16 cellular contexts compared by ENCODE assay signal in the genomic region with DNA sequence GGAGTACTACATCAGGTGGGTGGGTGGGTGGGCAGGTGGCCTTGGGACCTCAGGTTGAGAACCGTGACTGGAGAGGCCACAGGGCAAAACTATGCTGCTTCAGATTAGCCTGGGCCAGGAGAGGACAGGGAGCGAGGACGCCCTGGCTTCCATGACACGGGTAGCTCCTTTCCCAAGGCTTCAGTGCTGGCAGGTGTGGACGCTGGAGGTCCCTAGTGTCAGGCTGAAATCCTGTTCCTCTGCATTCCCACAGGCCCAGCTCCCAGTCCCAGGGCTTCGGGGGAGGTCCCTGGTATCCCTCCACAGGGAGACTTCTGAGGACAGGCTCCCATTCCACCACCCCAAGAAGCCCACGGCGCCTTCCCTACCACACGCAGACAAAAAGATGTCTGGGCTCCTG. TPM values are rescaled to one million over a fixed set of nuclear protein-coding genes. Genes with fewer than 3 reads are reported as not detected.
DNase-seq lines count a peak whose midpoint lies in the region; ATAC-seq and TF ChIP-seq lines count a peak whose summit lies in the region.
"Had no signal": no experiment of that assay in that cellular context is flagged by ENCODE, and none has a peak within 500 bp of the region (broad histone marks: within the 10 kb centered on the region; RNA-seq: fewer than 3 reads in every experiment).

No MANE protein-coding gene starts in this region.

- H3K36me3 ChIP-seq in ACC112 (ENCODE audit: insufficient read depth, low read length) = peaks cover 23% of the 10 kb centered on the region; the same call in 1 of the 2 replicates

- H3K36me3 Mint-ChIP-seq in activated T-helper 17 cell treated with anti-CD3 and anti-CD28 coated beads, Interleukin-2, amount 50 U/mL, for 72 hours (ENCODE audit: low read depth) = peaks cover 41% of the 10 kb centered on the region
- peaks cover 48% of the 10 kb centered on the region for H3K36me3 Mint-ChIP-seq in osteocyte (ENCODE audit: unreplicated experiment)

- peak overlapping the region; percentile 11 for H3K27ac Mint-ChIP-seq in activated T-helper 17 cell treated with anti-CD3 and anti-CD28 coated beads, Interleukin-2, amount 50 U/mL, for 72 hours
- peak overlapping the region; percentile 88 for H3K27ac Mint-ChIP-seq in osteocyte (ENCODE audit: unreplicated experiment)

- no peaks in the 10 kb centered on the region for H3K9me3 Mint-ChIP-seq in activated T-helper 17 cell treated with anti-CD3 and anti-CD28 coated beads, Interleukin-2, amount 50 U/mL, for 72 hours
- peaks cover 3% of the 10 kb centered on the region for H3K9me3 Mint-ChIP-seq in osteocyte (ENCODE audit: unreplicated experiment)
- H3K9me3 Mint-ChIP-seq: CD4-positive, alpha-beta T cell had no signal

- DNase-seq in islet precursor cell (peak; percentile 68), osteocyte (ENCODE audit: extremely low spot score, unreplicated experiment) (no peak), NCI-H1048 (lab: John Stamatoyannopoulos, UW) (no peak), NCI-H1436 (lab: John Stamatoyannopoulos, UW) (no peak), left cardiac atrium (no peak)
- DNase-seq: 8988T; ACHN; Calu3; CD4-positive, alpha-beta T cell; DMS 273 treated with DMSO at 0.1 percent for 48 hours had no signal

- H3K4me1 Mint-ChIP-seq in activated T-helper 17 cell treated with anti-CD3 and anti-CD28 coated beads, Interleukin-2, amount 50 U/mL, for 72 hours = peaks cover 23% of the 10 kb centered on the region
- H3K4me1 Mint-ChIP-seq in osteocyte (ENCODE audit: unreplicated experiment) = peaks cover 44% of the 10 kb centered on the region

- H3K4me3 Mint-ChIP-seq in activated T-helper 17 cell treated with anti-CD3 and anti-CD28 coated beads, Interleukin-2, amount 50 U/mL, for 72 hours = no peak overlapping the region
- H3K4me3 Mint-ChIP-seq in osteocyte (ENCODE audit: unreplicated experiment) = no peak overlapping the region
- H3K4me3 Mint-ChIP-seq: CD4-positive, alpha-beta T cell had no signal

- peaks cover 28% of the 10 kb centered on the region for H3K4me1 ChIP-seq in ACC112 (ENCODE audit: control insufficient read depth, insufficient read depth, low read length, unreplicated experiment)

- H3K4me3 ChIP-seq in ACC112 (ENCODE audit: low read depth, low read length) = no peak overlapping the region
- H3K4me3 ChIP-seq: BLaER1 treated with 17β-estradiol and CSF1 and Interleukin-3, amounts not matched to agents 10 nM and 100 nM; GM12878 had no signal

- no peaks in the 10 kb centered on the region for H3K27me3 ChIP-seq in ACC112 (ENCODE audit: insufficient read depth, low read length)
- H3K27me3 ChIP-seq: BLaER1 treated with 17β-estradiol and CSF1 and Interleukin-3, amounts not matched to agents 10 nM and 100 nM had no signal

- H3K79me2 ChIP-seq in ACC112 (ENCODE audit: control insufficient read depth, insufficient read depth, low read length, unreplicated experiment) = no peaks in the 10 kb centered on the region

- intact Hi-C loops in left cardiac atrium (cut with DNase I) = no loop called here

- H2AFZ ChIP-seq in ACC112 (ENCODE audit: low read length, unreplicated experiment) = no peak overlapping the region

- peak overlapping the region; percentile 87 for H3K27ac ChIP-seq in ACC112 (ENCODE audit: low read depth, low read length)

- TF ChIP-seq CTCF in osteocyte (IDR thresholded peaks at IDR 0.05) = no peak

- ATAC-seq in activated T-helper 17 cell treated with anti-CD3 and anti-CD28 coated beads, Interleukin-2, amount 50 U/mL, for 72 hours (replicated peaks) = no peak
- ATAC-seq in GM19351 (IDR thresholded peaks at IDR 0.05; ENCODE audit: unreplicated experiment) (no peak), left cardiac atrium (no peak)
- ATAC-seq: GM12878, HCT116 had no signal

- no peaks in the 10 kb centered on the region for H3K27me3 Mint-ChIP-seq in activated T-helper 17 cell treated with anti-CD3 and anti-CD28 coated beads, Interleukin-2, amount 50 U/mL, for 72 hours
- H3K27me3 Mint-ChIP-seq in osteocyte (ENCODE audit: unreplicated experiment) = no peaks in the 10 kb centered on the region
- H3K27me3 Mint-ChIP-seq: CD4-positive, alpha-beta T cell had no signal

RNA-seq across cellular contexts. Expression of gene CCDC92, which starts 31.6 kb away (rescaled TPM):
- total RNA-seq in activated T-helper 17 cell treated with anti-CD3 and anti-CD28 coated beads, Interleukin-2, amount 50 U/mL, for 72 hours = 10 to 100 TPM; 19.2 to 19.4 TPM
- total RNA-seq in osteocyte = 52.6 and 55.1 TPM in 2 replicates
- 10 to 100 TPM; 46.3 to 53.8 TPM for total RNA-seq in left cardiac atrium

RNA-seq across cellular contexts. Expression of gene ZNF664, which starts 32.0 kb away (rescaled TPM):
- total RNA-seq in activated T-helper 17 cell treated with anti-CD3 and anti-CD28 coated beads, Interleukin-2, amount 50 U/mL, for 72 hours = 10 to 100 TPM; 35.6 to 48.3 TPM
- total RNA-seq in osteocyte (133 and 134 TPM in 2 replicates), left cardiac atrium (10 to 100 TPM; 67.6 to 75.8 TPM)
